ENCODE assay signal across 1 cellular context in the genomic region with DNA sequence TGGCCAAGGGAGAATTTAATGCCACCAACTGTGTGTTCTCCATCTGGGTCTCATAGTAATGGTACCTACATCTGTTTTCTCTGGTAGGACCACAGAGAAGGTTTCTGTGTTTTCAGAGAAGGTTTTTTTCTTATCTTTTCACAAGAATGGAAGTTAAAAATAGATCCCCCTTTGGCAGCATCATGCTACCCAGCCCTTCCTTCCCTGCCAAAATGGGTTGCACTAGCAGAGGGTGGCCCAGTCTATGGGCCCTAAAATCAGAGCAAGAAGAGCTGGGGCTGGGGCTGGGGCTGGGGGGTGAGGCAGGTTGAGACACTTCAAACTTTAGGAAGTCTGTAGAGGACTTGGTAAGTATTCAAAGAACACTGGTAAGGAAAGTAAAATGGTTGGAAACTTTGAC.
TF ChIP-seq lines count a peak whose summit lies in the region.

No MANE protein-coding gene starts in this region.

TF ChIP-seq in HCT116, 20 proteins besides CTCF, POLR2A, EP300 and RAD21 (continued from another document):
- TF ChIP-seq YY1 (IDR thresholded peaks at IDR 0.05; ENCODE audit: extremely low read depth, insufficient replicate concordance, low read depth, low read length) (no peak), EGR1 (IDR thresholded peaks at IDR 0.05; ENCODE audit: low read depth) (no peak)
